Comparison of ENCODE assay signal across 7 cellular contexts in the genomic region with DNA sequence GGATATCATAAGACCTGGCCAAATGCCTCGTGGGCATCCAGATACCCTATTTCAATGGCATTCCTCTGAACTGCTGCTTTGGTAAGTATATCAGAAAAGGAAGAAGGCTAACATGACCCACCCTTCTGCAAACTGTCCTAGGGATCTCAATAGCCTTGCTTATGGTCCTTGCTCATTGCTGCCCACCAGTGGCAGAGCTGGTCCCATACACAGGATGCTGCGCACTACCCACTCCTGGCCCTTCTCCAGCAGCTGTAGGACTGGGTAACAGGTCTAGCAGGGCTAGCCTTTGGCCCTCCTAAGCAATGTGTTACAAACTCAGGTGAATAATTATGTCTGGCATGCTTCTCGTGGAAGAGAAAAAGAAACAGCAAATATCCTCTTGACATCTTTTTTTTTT.
DNase-seq lines count a peak whose midpoint lies in the region; ATAC-seq and TF ChIP-seq lines count a peak whose summit lies in the region.

No MANE protein-coding gene starts in this region.

- H3K4me3 Mint-ChIP-seq in endodermal cell, result no peak overlapping the region

- H3K9me3 ChIP-seq in DND-41 (ENCODE audit: insufficient read depth, low read length, severe bottlenecking), result no peaks in the 10 kb centered on the region
- H3K9me3 ChIP-seq in GM23248 (ENCODE audit: low read depth), result no peaks in the 10 kb centered on the region
- H3K9me3 ChIP-seq in endodermal cell (ENCODE audit: control insufficient read depth, low read length), result no peaks in the 10 kb centered on the region
- no peaks in the 10 kb centered on the region for H3K9me3 ChIP-seq in osteoblast (ENCODE audit: low read depth, low read length)

- H3K4me1 Mint-ChIP-seq in endodermal cell, result peaks cover 18% of the 10 kb centered on the region

- no peak overlapping the region for H3K27ac ChIP-seq in DND-41 (ENCODE audit: low read length)
- H3K27ac ChIP-seq in GM23248, result no peak overlapping the region
- no peak overlapping the region for H3K27ac ChIP-seq in endodermal cell (ENCODE audit: low read depth, low read length)
- no peak overlapping the region for H3K27ac ChIP-seq in osteoblast (ENCODE audit: low read depth, low read length)

- ATAC-seq in DND-41 (ENCODE audit: insufficient read depth, low read depth), result peak; percentile 63; the same call in 1 of the 3 replicates
- no peak for ATAC-seq in GM21723 (IDR thresholded peaks at IDR 0.05; ENCODE audit: unreplicated experiment)
- ATAC-seq in GM21825 (IDR thresholded peaks at IDR 0.05; ENCODE audit: unreplicated experiment), result no peak

- H3K27me3 ChIP-seq in DND-41 (ENCODE audit: insufficient read depth, low read length, poor library complexity), result no peaks in the 10 kb centered on the region
- peaks cover 23% of the 10 kb centered on the region for H3K27me3 ChIP-seq in GM23248 (replicated peaks; ENCODE audit: insufficient read depth)
- H3K27me3 ChIP-seq in endodermal cell (ENCODE audit: control insufficient read depth, insufficient read depth, low read length, poor library complexity, severe bottlenecking), result no peaks in the 10 kb centered on the region
- peaks cover 27% of the 10 kb centered on the region for H3K27me3 ChIP-seq in osteoblast (ENCODE audit: insufficient read depth, low read length)

- H3F3A ChIP-seq in GM23248 (ENCODE audit: insufficient read depth), result no peaks in the 10 kb centered on the region

- 68 to 75% methylated on average over 3 of the region's 3 CpGs for WGBS in GM23248 (ENCODE audit: low coverage in 1 of 2, low lambda C conversion rate in 2 of 2, missing lambda C conversion rate in 2 of 2), 2 experiments
- WGBS in endodermal cell (ENCODE audit: insufficient coverage in 1 of 2, insufficient read length in 1 of 2), 2 experiments, result 60 to 73% methylated on average over 2 to 3 of the region's 3 CpGs

- DNase-seq in DND-41 (peak; percentile 28), GM23248 (peak; percentile 67), NCI-H748 treated with DMSO at 0.1 percent for 48 hours (lab: John Stamatoyannopoulos, UW) (peak; percentile 3), endodermal cell (peak; percentile 89), osteoblast (ENCODE audit: insufficient read length, low spot score, missing footprints) (peak; percentile 57)

- H3K4me1 ChIP-seq in DND-41 (ENCODE audit: insufficient read depth, low read length), result no peaks in the 10 kb centered on the region
- H3K4me1 ChIP-seq in GM23248 (ENCODE audit: insufficient read depth), result no peaks in the 10 kb centered on the region
- peaks cover 5% of the 10 kb centered on the region for H3K4me1 ChIP-seq in endodermal cell (ENCODE audit: control insufficient read depth, insufficient read depth, low read length)
- H3K4me1 ChIP-seq in osteoblast (ENCODE audit: insufficient read depth, low read length), result no peaks in the 10 kb centered on the region

- no peaks in the 10 kb centered on the region for H3K27me3 Mint-ChIP-seq in endodermal cell (ENCODE audit: insufficient read depth)

- no peak overlapping the region for H3K9ac ChIP-seq in DND-41 (ENCODE audit: low read depth, low read length)
- no peak overlapping the region for H3K9ac ChIP-seq in GM23248
- H3K9ac ChIP-seq in endodermal cell (ENCODE audit: extremely low read depth, low read length, poor library complexity, severe bottlenecking), result no peak overlapping the region

- TF ChIP-seq CTCF in DND-41 (IDR thresholded peaks at IDR 0.05; ENCODE audit: borderline replicate concordance, extremely low read depth, low read length, poor library complexity, severe bottlenecking) (peak; percentile 68), endodermal cell (conservative IDR thresholded peaks at IDR 0.05) (peak; percentile 92), osteoblast (IDR thresholded peaks at IDR 0.05; ENCODE audit: extremely low read depth, low read depth, low read length) (peak; percentile 87)

- H3K9me3 Mint-ChIP-seq in endodermal cell, result no peaks in the 10 kb centered on the region

- no peak overlapping the region for H3K27ac Mint-ChIP-seq in endodermal cell

- H3K36me3 ChIP-seq in DND-41 (ENCODE audit: insufficient read depth, low read length) (no peaks in the 10 kb centered on the region), GM23248 (ENCODE audit: low read depth) (no peaks in the 10 kb centered on the region), endodermal cell (ENCODE audit: control insufficient read depth, insufficient read depth, low read length) (no peaks in the 10 kb centered on the region), osteoblast (ENCODE audit: insufficient read depth, low read length) (no peaks in the 10 kb centered on the region)

- H3K9me2 ChIP-seq in GM23248 (ENCODE audit: insufficient read depth), result no peaks in the 10 kb centered on the region

- no peak overlapping the region for H3K4me2 ChIP-seq in DND-41 (ENCODE audit: insufficient read depth, low read length)
- H3K4me2 ChIP-seq in GM23248 (ENCODE audit: unreplicated experiment), result no peak overlapping the region
- no peak overlapping the region for H3K4me2 ChIP-seq in osteoblast (ENCODE audit: insufficient read depth, low read length)

- H3K4me3 ChIP-seq in DND-41 (ENCODE audit: low read depth in 1 of 2, low read length in 2 of 2) (no peak overlapping the region), GM23248 (no peak overlapping the region), endodermal cell (ENCODE audit: low read length) (no peak overlapping the region), osteoblast (ENCODE audit: insufficient read depth, low read length) (no peak overlapping the region)

- no peaks in the 10 kb centered on the region for H3K79me2 ChIP-seq in DND-41 (ENCODE audit: insufficient read depth, low read length)
- no peaks in the 10 kb centered on the region for H3K79me2 ChIP-seq in GM23248 (ENCODE audit: insufficient read depth)
- no peaks in the 10 kb centered on the region for H3K79me2 ChIP-seq in osteoblast (ENCODE audit: insufficient read depth, low read length)

- in situ Hi-C loops in GM23248 (cut with MboI), result no loop called here

- no peaks in the 10 kb centered on the region for H4K20me1 ChIP-seq in DND-41 (ENCODE audit: insufficient read depth, low read length)
- no peaks in the 10 kb centered on the region for H4K20me1 ChIP-seq in GM23248 (ENCODE audit: insufficient read depth)
- H4K20me1 ChIP-seq in osteoblast (ENCODE audit: insufficient read depth, low read length), result no peaks in the 10 kb centered on the region

- H3K36me3 Mint-ChIP-seq in endodermal cell (ENCODE audit: low read depth), result no peaks in the 10 kb centered on the region

- H2AFZ ChIP-seq in DND-41 (ENCODE audit: low read depth, low read length) (no peak overlapping the region), GM23248 (no peak overlapping the region), osteoblast (ENCODE audit: low read length) (no peak overlapping the region)

Comparison
In these comparisons a context has a peak if more than half of its experiments do, and no peak if none do; other contexts are left out.
1. DNase-seq: peak in every context shown above with its lines; median percentile 89 in endodermal cell; 67 in GM23248; 57 in osteoblast; 28 in DND-41; 3 in NCI-H748 treated with DMSO at 0.1 percent for 48 hours.